In genomic region chrX:19785647-19786046, GRCh38 we compare ENCODE assay signal across 17 cellular contexts.
DNase-seq lines count a peak whose midpoint lies in the region; ATAC-seq and TF ChIP-seq lines count a peak whose summit lies in the region.
"Had no signal": no experiment of that assay in that cellular context is flagged by ENCODE, and none has a peak within 500 bp of the region (broad histone marks: within the 10 kb centered on the region; RNA-seq: fewer than 3 reads in every experiment).

No MANE protein-coding gene starts in this region.

- H3K4me1 Mint-ChIP-seq in activated naive CD4-positive, alpha-beta T cell treated with anti-CD3 and anti-CD28 coated beads for 36 hours (ENCODE audit: low read depth) = peaks cover 74% of the 10 kb centered on the region

- no peak for TF ChIP-seq POLR2A in GM18505 (IDR thresholded peaks at IDR 0.05; ENCODE audit: borderline replicate concordance, extremely low read depth, insufficient read depth, insufficient read length)

- no peaks in the 10 kb centered on the region for H3K27me3 Mint-ChIP-seq in activated naive CD4-positive, alpha-beta T cell treated with anti-CD3 and anti-CD28 coated beads for 36 hours (ENCODE audit: low read depth)

- H3K9me3 Mint-ChIP-seq in activated naive CD4-positive, alpha-beta T cell treated with anti-CD3 and anti-CD28 coated beads for 36 hours = no peaks in the 10 kb centered on the region

- CTCF ChIA-PET in activated naive CD4-positive, alpha-beta T cell treated with anti-CD3 and anti-CD28 coated beads for 36 hours (lab: Charles Lee) = no interaction called here

- H3K4me3 ChIP-seq in GM12865 (ENCODE audit: low read depth, low read length) = no peak overlapping the region
- H3K4me3 ChIP-seq: dorsolateral prefrontal cortex had no signal

- H3K27ac Mint-ChIP-seq in activated naive CD4-positive, alpha-beta T cell treated with anti-CD3 and anti-CD28 coated beads for 36 hours = peak overlapping the region; percentile 91
- H3K27ac Mint-ChIP-seq: brain had no signal

- ATAC-seq in GM18505 (IDR thresholded peaks at IDR 0.05; ENCODE audit: unreplicated experiment) = no peak
- ATAC-seq in HG02840 (IDR thresholded peaks at IDR 0.05; ENCODE audit: low FRiP score, unreplicated experiment) = no peak
- ATAC-seq: left colon had no signal

- H3K36me3 Mint-ChIP-seq in activated naive CD4-positive, alpha-beta T cell treated with anti-CD3 and anti-CD28 coated beads for 36 hours (ENCODE audit: low read depth) = peaks cover 10% of the 10 kb centered on the region

- intact Hi-C loops in activated naive CD4-positive, alpha-beta T cell treated with anti-CD3 and anti-CD28 coated beads for 36 hours (cut with micrococcal nuclease) = loop anchor here (1.0 kb wide), 3 partner anchors 9 to 16 kb away; no protein-coding TSS in a partner anchor

- DNase-seq in GM12865 (ENCODE audit: low read depth) (peak; percentile 43), RKO (ENCODE audit: low spot score) (peak; percentile 32), NCI-H446 treated with DMSO at 0.1 percent for 48 hours (lab: John Stamatoyannopoulos, UW) (no peak), NCI-H187 (lab: John Stamatoyannopoulos, UW) (no peak)
- DNase-seq in activated naive CD4-positive, alpha-beta T cell treated with anti-CD3 and anti-CD28 coated beads for 36 hours = peak; percentile 81
- DNase-seq in stimulated activated CD4-positive, alpha-beta T cell treated with anti-CD3 and anti-CD28 coated beads, Interleukin-15, amount 100 ng/mL, for 48 hours (ENCODE audit: low read depth in 2 of 2) = peak; percentile 42 to 58
- DNase-seq: DMS79 treated with DMSO at 0.1 percent for 48 hours, dorsolateral prefrontal cortex, Karpas-422, left colon, NCI-H2029 treated with DMSO at 0.1 percent for 48 hours, SHP77, T-helper 9 cell, trophoblast cell had no signal

- TF ChIP-seq CTCF in GM12865 (IDR thresholded peaks at IDR 0.05; ENCODE audit: insufficient read depth, low read depth, low read length, missing control alignments) = no peak

- H3K4me3 Mint-ChIP-seq in activated naive CD4-positive, alpha-beta T cell treated with anti-CD3 and anti-CD28 coated beads for 36 hours = no peak overlapping the region
- H3K4me3 Mint-ChIP-seq: brain had no signal

Comparison
In these comparisons a context has a peak if more than half of its experiments do, and no peak if none do; other contexts are left out.
1. DNase-seq: peak in GM12865 (single experiment), RKO (single experiment), activated naive CD4-positive, alpha-beta T cell treated with anti-CD3 and anti-CD28 coated beads for 36 hours (single experiment) and stimulated activated CD4-positive, alpha-beta T cell treated with anti-CD3 and anti-CD28 coated beads, Interleukin-15, amount 100 ng/mL, for 48 hours (2 of 2); none in NCI-H446 treated with DMSO at 0.1 percent for 48 hours (single experiment) and NCI-H187 (0 of 2).